In genomic region chr7:73740771-73741170, GRCh38 we compare ENCODE assay signal across 12 cellular contexts. TPM values are rescaled to one million over a fixed set of nuclear protein-coding genes. Genes with fewer than 3 reads are reported as not detected.
DNase-seq lines count a peak whose midpoint lies in the region; TF ChIP-seq lines count a peak whose summit lies in the region.
"Had no signal": no experiment of that assay in that cellular context is flagged by ENCODE, and none has a peak within 500 bp of the region (broad histone marks: within the 10 kb centered on the region; RNA-seq: fewer than 3 reads in every experiment).

No MANE protein-coding gene starts in this region.

- peaks cover 77% of the 10 kb centered on the region for H3K36me3 Mint-ChIP-seq in Calu3 (ENCODE audit: insufficient read depth, unreplicated experiment)

- TF ChIP-seq CTCF in Calu3 (IDR thresholded peaks at IDR 0.05; ENCODE audit: unreplicated experiment) = no peak
- TF ChIP-seq CTCF in KMS-11 (conservative IDR thresholded peaks at IDR 0.05; ENCODE audit: low read depth, low read length) = no peak
- no peak for TF ChIP-seq CTCF in esophagus muscularis mucosa (IDR thresholded peaks at IDR 0.05)
- TF ChIP-seq CTCF in parathyroid adenoma (IDR thresholded peaks at IDR 0.05) = no peak

- H3K4me2 ChIP-seq in KMS-11 (no peak overlapping the region), parathyroid adenoma (ENCODE audit: low read length) (no peak overlapping the region)

- BruUV-seq in Calu3 (replicated peaks; lab: Mats Ljungman, UMichigan) = no TSS peak

- H3K9ac ChIP-seq in KMS-11 (no peak overlapping the region), parathyroid adenoma (no peak overlapping the region)

- no peaks in the 10 kb centered on the region for H3K9me3 Mint-ChIP-seq in Calu3 (ENCODE audit: low read depth, unreplicated experiment)

- no peak for TF ChIP-seq EP300 in esophagus muscularis mucosa (IDR thresholded peaks at IDR 0.05)

- H3K4me3 Mint-ChIP-seq in Calu3 (ENCODE audit: low read depth, unreplicated experiment) = no peak overlapping the region

- peaks cover 39% of the 10 kb centered on the region for H3K4me1 Mint-ChIP-seq in Calu3 (ENCODE audit: low read depth, unreplicated experiment)

- WGBS in esophagus muscularis mucosa = 75% methylated on average over 5 of the region's 5 CpGs

- intact Hi-C loops in Calu3 (cut with micrococcal nuclease; ENCODE audit: unreplicated experiment) (no loop called here), esophagus muscularis mucosa (cut with DNase I) (no loop called here), posterior vena cava (cut with DNase I) (no loop called here)

- no peaks in the 10 kb centered on the region for H3K27me3 ChIP-seq in KMS-11 (ENCODE audit: insufficient read depth, low read depth)
- no peaks in the 10 kb centered on the region for H3K27me3 ChIP-seq in esophagus muscularis mucosa
- no peaks in the 10 kb centered on the region for H3K27me3 ChIP-seq in parathyroid adenoma (ENCODE audit: control insufficient read depth, insufficient read depth, low read length)

- peaks cover 4% of the 10 kb centered on the region; the same call in 1 of the 2 replicates for H4K20me1 ChIP-seq in KMS-11 (ENCODE audit: insufficient read depth)

- H3K79me2 ChIP-seq in KMS-11 (ENCODE audit: insufficient read depth, low read depth) = peaks cover 15% of the 10 kb centered on the region; the same call in 1 of the 2 replicates
- H3K79me2 ChIP-seq in parathyroid adenoma = no peaks in the 10 kb centered on the region

- H3K27ac Mint-ChIP-seq in Calu3 (ENCODE audit: unreplicated experiment) = peak overlapping the region; percentile 30

- H3K27me3 Mint-ChIP-seq in Calu3 (ENCODE audit: unreplicated experiment) = no peaks in the 10 kb centered on the region

- H3K27ac ChIP-seq in KMS-11 (peak overlapping the region; percentile 17; the same call in 1 of the 2 replicates), esophagus muscularis mucosa (replicated peaks in 1 of 4) (peak overlapping the region in 3 of 4 donors; percentile 16 to 93 (median 88)), parathyroid adenoma (peak overlapping the region; percentile 27)

- H3K4me1 ChIP-seq in KMS-11 (ENCODE audit: low read depth, poor library complexity, severe bottlenecking) (peaks cover 65% of the 10 kb centered on the region), esophagus muscularis mucosa (peaks cover 16 to 38% (median 31%) of the 10 kb centered on the region in 4 donors), parathyroid adenoma (peaks cover 30% of the 10 kb centered on the region)

- no peak for TF ChIP-seq POLR2A in esophagus muscularis mucosa (IDR thresholded peaks at IDR 0.05; ENCODE audit: low read depth)

- H2AFZ ChIP-seq in KMS-11 (ENCODE audit: low read depth) (no peak overlapping the region), parathyroid adenoma (no peak overlapping the region)

- H3K9me3 ChIP-seq in esophagus muscularis mucosa (no peaks in the 10 kb centered on the region), parathyroid adenoma (ENCODE audit: control insufficient read depth, low read length) (no peaks in the 10 kb centered on the region)

- H3K4me3 ChIP-seq in KMS-11 (IDR thresholded peaks at IDR 0.05; ENCODE audit: insufficient read depth, low read depth, low read length) (no peak overlapping the region), esophagus muscularis mucosa (no peak overlapping the region), parathyroid adenoma (ENCODE audit: low read depth, low read length) (no peak overlapping the region)

- no peaks in the 10 kb centered on the region; the same call in 1 of the 2 replicates for H3K36me3 ChIP-seq in KMS-11 (ENCODE audit: insufficient read depth)
- H3K36me3 ChIP-seq in esophagus muscularis mucosa = peaks cover 0 to 17% (median 15%) of the 10 kb centered on the region in 4 donors
- no peaks in the 10 kb centered on the region for H3K36me3 ChIP-seq in parathyroid adenoma (ENCODE audit: control insufficient read depth, insufficient read depth, low read length)

- DNase-seq in Calu3 (no peak), esophagus muscularis mucosa (ENCODE audit: extremely low spot score) (no peak), NCI-H146 (lab: John Stamatoyannopoulos, UW) (no peak), NCI-H2081 treated with DMSO at 0.1 percent for 48 hours (lab: John Stamatoyannopoulos, UW) (no peak), posterior vena cava (ENCODE audit: low spot score) (no peak), T1000 (lab: John Stamatoyannopoulos, UW) (no peak)
- DNase-seq: NK-92 treated with Interleukin-12 subunit alpha and Interleukin-12 subunit beta, amount 100 ng/mL, for 24 hours; SW 1271 had no signal

- CTCF ChIA-PET in Calu3 (lab: Charles Lee) = interaction anchor here (0.7 kb wide), 1 partner anchor 115 kb away, joined by 3 read pairs; no protein-coding TSS in a partner anchor

RNA-seq across cellular contexts. Expression of gene ABHD11, which starts 2.2 kb away (rescaled TPM):
- total RNA-seq in Calu3 (2022) = 67.7 and 85.2 TPM in 2 replicates
- total RNA-seq in esophagus muscularis mucosa = 1 to 10 TPM; 6.1 to 7.9 (median 7.2) TPM
- 1 to 10 TPM; 7.0 to 7.1 TPM for total RNA-seq in posterior vena cava

RNA-seq across cellular contexts. Expression of gene STX1A, which starts 21.3 kb away (rescaled TPM):
- 26.1 and 26.2 TPM in 2 replicates for total RNA-seq in Calu3 (2022)
- total RNA-seq in esophagus muscularis mucosa = 10 to 100 TPM in 2 of 4 donors, 1 to 10 TPM in 2; 7.1 to 16.0 (median 9.6) TPM
- total RNA-seq in posterior vena cava = 1 to 10 TPM; 3.4 to 4.0 TPM

RNA-seq across cellular contexts. Expression of gene CLDN3, which starts 29.3 kb away (rescaled TPM):
- total RNA-seq in Calu3 (2022) (122 and 135 TPM in 2 replicates), esophagus muscularis mucosa (under 1 TPM in 1 of 4 donors, not detected in 3; 0.80 TPM), posterior vena cava (not detected)
- total RNA-seq: activated CD8-positive, alpha-beta memory T cell treated with anti-CD3 and anti-CD28 coated beads for 36 hours; glomerular endothelial cell had no signal

RNA-seq across cellular contexts. Expression of gene BUD23, which starts 57.4 kb away (rescaled TPM):
- total RNA-seq in Calu3 (2022) (73.5 and 75.8 TPM in 2 replicates), esophagus muscularis mucosa (10 to 100 TPM; 43.2 to 51.5 (median 48.6) TPM), posterior vena cava (10 to 100 TPM; 44.6 to 46.6 TPM)

RNA-seq across cellular contexts. Expression of gene DNAJC30, which starts 57.5 kb away (rescaled TPM):
- total RNA-seq in Calu3 (2022) = 10.1 and 10.5 TPM in 2 replicates
- 1 to 10 TPM; 4.5 to 7.5 (median 5.5) TPM for total RNA-seq in esophagus muscularis mucosa
- total RNA-seq in posterior vena cava = 1 to 10 TPM; 6.2 to 7.7 TPM

Comparison
In these comparisons a context has a peak if more than half of its experiments do, and no peak if none do; other contexts are left out.
1. H3K27ac ChIP-seq: peak in every context shown above with its lines; median percentile 88 in esophagus muscularis mucosa; 27 in parathyroid adenoma; 17 in KMS-11.
2. RNA of gene CLDN3, which starts 29.3 kb away (total RNA-seq): 122 to 135 TPM in Calu3; 0.80 TPM in esophagus muscularis mucosa and not detected in posterior vena cava; every median in the first group is over 10 times any median in the second.